ENCODE assay signal across 8 cellular contexts in genomic region chr6:89637960-89638319, GRCh38. TPM values are rescaled to one million over a fixed set of nuclear protein-coding genes. Genes with fewer than 3 reads are reported as not detected.
A peak's percentile ranks its signal among the peaks of the same experiment; 100 is the strongest.
DNase-seq lines count a peak whose midpoint lies in the region; ATAC-seq and TF ChIP-seq lines count a peak whose summit lies in the region.

No MANE protein-coding gene starts in this region.

- peaks cover 7% of the 10 kb centered on the region; the same call in 1 of the 2 replicates for H3F3A ChIP-seq in GM23338 (replicated peaks; ENCODE audit: low read depth)

- intact Hi-C loops in activated CD8-positive, alpha-beta T cell treated with anti-CD3 and anti-CD28 coated beads for 36 hours (cut with micrococcal nuclease), result no loop called here

- H2AFZ ChIP-seq in GM23338, result peak overlapping the region; percentile 74; the same call in 1 of the 2 replicates

- no peaks in the 10 kb centered on the region for H3K9me3 ChIP-seq in iPS-18c (ENCODE audit: control insufficient read depth, insufficient read depth, low read length)

- no peaks in the 10 kb centered on the region; the same call in 2 of the 3 replicates for H3K9me3 Mint-ChIP-seq in GM23338
- H3K9me3 Mint-ChIP-seq in activated CD8-positive, alpha-beta T cell treated with anti-CD3 and anti-CD28 coated beads for 36 hours, result no peaks in the 10 kb centered on the region

- peak overlapping the region; percentile 95 for H3K4me2 ChIP-seq in GM23338

- H3K4me3 ChIP-seq in AG09309 (ENCODE audit: control insufficient read depth, low read depth, low read length), result peak overlapping the region; percentile 78
- peak overlapping the region; percentile 58 for H3K4me3 ChIP-seq in GM23338
- peak overlapping the region; percentile 100 for H3K4me3 ChIP-seq in iPS-18c (ENCODE audit: insufficient read depth, low read depth, low read length)

- POLR2A ChIA-PET in activated CD8-positive, alpha-beta T cell treated with anti-CD3 and anti-CD28 coated beads for 36 hours (lab: Charles Lee), result interaction anchor here (0.6 to 1.3 kb wide), 4 partner anchors 18 to 298 kb away, joined by 3 to 6 read pairs (median 3); no protein-coding TSS in a partner anchor

- peak overlapping the region; percentile 91 for H3K27ac ChIP-seq in GM23338 (ENCODE audit: low read depth)

- ATAC-seq in GM23338, result no peak
- no peak for ATAC-seq in activated CD8-positive, alpha-beta T cell treated with anti-CD3 and anti-CD28 coated beads for 36 hours

- no peaks in the 10 kb centered on the region for H3K9me2 ChIP-seq in GM23338 (ENCODE audit: insufficient read depth)

- peak overlapping the region; percentile 80 for H3K27ac Mint-ChIP-seq in GM23338
- H3K27ac Mint-ChIP-seq in activated CD8-positive, alpha-beta T cell treated with anti-CD3 and anti-CD28 coated beads for 36 hours, result peak overlapping the region; percentile 97

- H3K4me1 ChIP-seq in GM23338 (ENCODE audit: insufficient read depth), result peaks cover 6% of the 10 kb centered on the region

- peaks cover 48% of the 10 kb centered on the region for H3K36me3 Mint-ChIP-seq in GM23338 (ENCODE audit: low read depth)
- H3K36me3 Mint-ChIP-seq in activated CD8-positive, alpha-beta T cell treated with anti-CD3 and anti-CD28 coated beads for 36 hours (ENCODE audit: low read depth), result peaks cover 49% of the 10 kb centered on the region

- H3K4me3 Mint-ChIP-seq in GM23338, result peak overlapping the region; percentile 85
- peak overlapping the region; percentile 94 for H3K4me3 Mint-ChIP-seq in activated CD8-positive, alpha-beta T cell treated with anti-CD3 and anti-CD28 coated beads for 36 hours

- no peaks in the 10 kb centered on the region for H3K27me3 ChIP-seq in GM23338 (ENCODE audit: insufficient read depth)

- no peaks in the 10 kb centered on the region for H4K20me1 ChIP-seq in GM23338 (replicated peaks; ENCODE audit: insufficient read depth)

- H3K27me3 Mint-ChIP-seq in GM23338 (ENCODE audit: insufficient read depth, low read depth, poor library complexity), result peaks cover 2% of the 10 kb centered on the region
- no peaks in the 10 kb centered on the region for H3K27me3 Mint-ChIP-seq in activated CD8-positive, alpha-beta T cell treated with anti-CD3 and anti-CD28 coated beads for 36 hours

- H3K36me3 ChIP-seq in GM23338 (ENCODE audit: insufficient read depth), result peaks cover 11% of the 10 kb centered on the region

- CTCF ChIA-PET in activated CD8-positive, alpha-beta T cell treated with anti-CD3 and anti-CD28 coated beads for 36 hours (lab: Charles Lee), result interaction anchor here (0.9 to 2.6 kb wide), 6 partner anchors 10 to 266 kb away, joined by 3 to 14 read pairs (median 6); partner anchors contain the start of gene ANKRD6

- DNase-seq in AG09309 (ENCODE audit: low read depth) (no peak), GM23338 (ENCODE audit: low spot score) (no peak), stromal cell of bone marrow (ENCODE audit: low read depth) (peak; percentile 3), NCI-H2029 (lab: John Stamatoyannopoulos, UW) (no peak), hepatic stellate cell (ENCODE audit: low spot score) (no peak), hippocampal formation (lab: John Stamatoyannopoulos, UW) (no peak)
- DNase-seq in activated CD8-positive, alpha-beta T cell treated with anti-CD3 and anti-CD28 coated beads for 36 hours, result no peak

- TF ChIP-seq CTCF in AG09309 (IDR thresholded peaks at IDR 0.05; ENCODE audit: control insufficient read depth, insufficient read depth, low read depth, low read length, missing control alignments) (no peak), GM23338 (conservative IDR thresholded peaks at IDR 0.05; ENCODE audit: low read depth in 2 of 2) (no peak)
- no peak for TF ChIP-seq CTCF in activated CD8-positive, alpha-beta T cell treated with anti-CD3 and anti-CD28 coated beads for 36 hours (IDR thresholded peaks at IDR 0.05)

- peaks cover 7% of the 10 kb centered on the region; the same call in 1 of the 2 replicates for H3K79me2 ChIP-seq in GM23338 (replicated peaks; ENCODE audit: insufficient read depth)

- peaks cover 15% of the 10 kb centered on the region for H3K4me1 Mint-ChIP-seq in GM23338
- H3K4me1 Mint-ChIP-seq in activated CD8-positive, alpha-beta T cell treated with anti-CD3 and anti-CD28 coated beads for 36 hours (ENCODE audit: low read depth), result peaks cover 29% of the 10 kb centered on the region

TF ChIP-seq in GM23338, 12 proteins besides CTCF, POLR2A, EP300 and RAD21 (continues in another document):
- TF ChIP-seq, protein P1, sequence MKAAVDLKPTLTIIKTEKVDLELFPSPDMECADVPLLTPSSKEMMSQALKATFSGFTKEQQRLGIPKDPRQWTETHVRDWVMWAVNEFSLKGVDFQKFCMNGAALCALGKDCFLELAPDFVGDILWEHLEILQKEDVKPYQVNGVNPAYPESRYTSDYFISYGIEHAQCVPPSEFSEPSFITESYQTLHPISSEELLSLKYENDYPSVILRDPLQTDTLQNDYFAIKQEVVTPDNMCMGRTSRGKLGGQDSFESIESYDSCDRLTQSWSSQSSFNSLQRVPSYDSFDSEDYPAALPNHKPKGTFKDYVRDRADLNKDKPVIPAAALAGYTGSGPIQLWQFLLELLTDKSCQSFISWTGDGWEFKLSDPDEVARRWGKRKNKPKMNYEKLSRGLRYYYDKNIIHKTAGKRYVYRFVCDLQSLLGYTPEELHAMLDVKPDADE (IDR thresholded peaks at IDR 0.05), result no peak
- TF ChIP-seq CREB1 (CRISPR knock-in tag; IDR thresholded peaks at IDR 0.05; ENCODE audit: low read depth) (no peak), POLR2AphosphoS5 (IDR thresholded peaks at IDR 0.05; ENCODE audit: low read depth) (no peak), NANOG (IDR thresholded peaks at IDR 0.05; ENCODE audit: borderline replicate concordance) (no peak), REST (IDR thresholded peaks at IDR 0.05; ENCODE audit: unreplicated experiment) (no peak), JUNB (IDR thresholded peaks at IDR 0.05; ENCODE audit: unreplicated experiment) (no peak)

RNA-seq across cellular contexts. Expression of gene LYRM2, which starts 0.6 kb away (rescaled TPM):
- total RNA-seq in GM23338 (2014; rRNA removed; shearing (Covaris generic)), result 13.0 and 20.3 TPM in 2 replicates
- polyA plus RNA-seq in GM23338 (2016; fragmentation: Nextera tagmentation; extraction: Ambion mirVana), result 48.9 and 67.3 TPM in 2 replicates
- 10 to 100 TPM; 23.6 to 23.7 TPM for total RNA-seq in activated CD8-positive, alpha-beta T cell treated with anti-CD3 and anti-CD28 coated beads for 36 hours
